ENCODE assay signal across 23 cellular contexts in the genomic region with DNA sequence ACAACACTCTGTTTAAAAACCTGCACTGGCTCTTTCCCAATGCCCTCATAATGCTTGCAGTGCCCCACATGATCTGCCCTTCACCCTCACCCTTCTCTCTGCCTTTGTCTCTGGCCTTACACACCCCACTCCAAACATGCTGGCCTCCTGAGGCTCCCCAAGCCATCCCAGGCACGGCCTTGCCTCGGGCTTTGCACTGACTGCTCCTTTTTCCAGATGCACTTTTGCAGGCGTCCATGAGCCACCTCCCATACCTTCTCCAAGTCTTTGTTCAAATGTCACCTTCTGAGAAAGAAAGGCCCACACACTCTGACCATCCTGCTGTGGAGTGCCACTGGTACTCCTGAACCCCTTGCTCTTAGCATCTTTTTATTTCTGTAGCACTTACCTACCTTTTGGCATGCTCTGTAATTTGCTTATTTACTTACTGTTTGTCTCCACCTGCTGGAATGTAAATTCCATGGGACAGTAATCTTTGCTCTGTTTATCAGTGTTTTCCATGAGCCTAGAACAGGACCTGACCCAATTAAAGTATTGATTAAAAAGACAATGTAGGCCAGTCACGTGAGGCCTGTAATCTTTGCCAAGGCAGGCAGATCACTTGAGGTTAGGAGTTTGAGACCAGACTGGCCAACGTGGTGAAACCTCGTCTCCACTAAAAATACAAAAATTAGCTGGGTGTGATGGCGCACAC. TPM values are rescaled to one million over a fixed set of nuclear protein-coding genes. Genes with fewer than 3 reads are reported as not detected.
A peak's percentile ranks its signal among the peaks of the same experiment; 100 is the strongest.
DNase-seq lines count a peak whose midpoint lies in the region; ATAC-seq, FAIRE-seq and TF ChIP-seq lines count a peak whose summit lies in the region.
"Had no signal": no experiment of that assay in that cellular context is flagged by ENCODE, and none has a peak within 500 bp of the region (broad histone marks: within the 10 kb centered on the region; RNA-seq: fewer than 3 reads in every experiment).

No MANE protein-coding gene starts in this region.

- peak; percentile 51 for TF ChIP-seq CTCF in foreskin keratinocyte (conservative IDR thresholded peaks at IDR 0.05)
- peak in 2 of 6 experiments; percentile 9 to 17 for TF ChIP-seq CTCF in adrenal gland (IDR thresholded peaks at IDR 0.05)

- intact Hi-C loops in adrenal gland (cut with DNase I) = no loop called here

- in situ Hi-C loops in SK-MEL-5 (cut with HindIII; ENCODE audit: low pct_unique_long_range_greater_than_20kb, low sequenced_read_pairs) = no loop called here

- H3K36me3 ChIP-seq in small intestine (ENCODE audit: control insufficient read depth in 2 of 2, insufficient read depth in 2 of 2, low read length in 2 of 2) (peaks cover 4 to 7% of the 10 kb centered on the region in 2 donors), adrenal gland (replicated peaks in 1 of 2) (no peaks in the 10 kb centered on the region), H7 (replicated peaks; ENCODE audit: control insufficient read depth, insufficient read depth, low read length) (no peaks in the 10 kb centered on the region; the same call in 1 of the 2 replicates)

- DNase-seq in NCI-H526 treated with DMSO at 0.1 percent for 48 hours (lab: John Stamatoyannopoulos, UW) (peak; percentile 9), NCI-H526 (lab: John Stamatoyannopoulos, UW) (no peak), SK-MEL-5 (ENCODE audit: low read depth, low spot score) (peak; percentile 14), foreskin keratinocyte (no peak), small intestine (peak; percentile 24), adrenal gland (no peak), H7 (no peak)
- DNase-seq: activated naive CD4-positive, alpha-beta T cell; anterior cingulate cortex; CD4-positive, CD25-positive, alpha-beta regulatory T cell; cerebellar nuclear complex; DMS79 treated with DMSO at 0.1 percent for 48 hours; GOT3; hypothalamus; mesendoderm; natural killer cell; NCI-H1417 had no signal

- WGBS in small intestine, 3 donors = 74 to 80% (median 79%) methylated on average over 7 of the region's 7 CpGs
- WGBS in adrenal gland, 4 donors = 72 to 88% (median 83%) methylated on average over 7 of the region's 7 CpGs

- ATAC-seq in foreskin keratinocyte (no peak), HG02885 (IDR thresholded peaks at IDR 0.05; ENCODE audit: poor library complexity, unreplicated experiment) (no peak)
- ATAC-seq: natural killer cell had no signal

- H3K4me3 ChIP-seq in small intestine (ENCODE audit: low read depth in 1 of 2, low read length in 2 of 2) = no peak overlapping the region
- H3K4me3 ChIP-seq in adrenal gland = no peak overlapping the region
- H3K4me3 ChIP-seq in H7 (ENCODE audit: insufficient read depth, low read depth, low read length) = no peak overlapping the region
- H3K4me3 ChIP-seq: tibial nerve had no signal

- H3K9me3 ChIP-seq in small intestine (ENCODE audit: control insufficient read depth, low read depth) (no peaks in the 10 kb centered on the region), adrenal gland (replicated peaks in 1 of 3) (no peaks in the 10 kb centered on the region)
- H3K9me3 ChIP-seq: tibial nerve had no signal

- TF ChIP-seq POLR2A in adrenal gland (IDR thresholded peaks at IDR 0.05) = no peak

- FAIRE-seq in small intestine (lab: Jason Lieb, UNC) = no peak
- FAIRE-seq: GM18507, keratinocyte had no signal

- H3K4me1 ChIP-seq in foreskin keratinocyte (no peaks in the 10 kb centered on the region), small intestine (ENCODE audit: control insufficient read depth in 2 of 2, insufficient read depth in 1 of 2, low read depth in 1 of 2, low read length in 1 of 2) (no peaks in the 10 kb centered on the region), adrenal gland (replicated peaks in 1 of 2) (no peaks in the 10 kb centered on the region)
- H3K4me1 ChIP-seq: tibial nerve had no signal

- H3K27me3 ChIP-seq in foreskin keratinocyte (no peaks in the 10 kb centered on the region), small intestine (ENCODE audit: control insufficient read depth in 2 of 2, insufficient read depth in 2 of 2, low read length in 2 of 2) (no peaks in the 10 kb centered on the region), adrenal gland (no peaks in the 10 kb centered on the region), H7 (ENCODE audit: control insufficient read depth, insufficient read depth, low read length) (no peaks in the 10 kb centered on the region)
- H3K27me3 ChIP-seq: tibial nerve had no signal

- H3K27ac ChIP-seq in foreskin keratinocyte = no peak overlapping the region
- H3K27ac ChIP-seq in small intestine (ENCODE audit: low read depth in 1 of 2, low read length in 1 of 2) = no peak overlapping the region
- no peak overlapping the region for H3K27ac ChIP-seq in adrenal gland
- H3K27ac ChIP-seq: tibial nerve had no signal

RNA-seq across cellular contexts. Expression of gene GFRA4, which starts 30.7 kb away (rescaled TPM):
- not detected in 2 replicates for total RNA-seq in SK-MEL-5 (2014; rRNA removed; shearing (Covaris generic))
- polyA plus RNA-seq in SK-MEL-5 (2015; cell fraction: cytosol; rRNA removed) = not detected in 2 replicates
- not detected in 2 replicates for polyA plus RNA-seq in SK-MEL-5 (2015; cell fraction: nucleus; rRNA removed)
- not detected in 2 replicates for total RNA-seq in foreskin keratinocyte
- not detected in 2 replicates for polyA plus RNA-seq in foreskin keratinocyte
- not detected for polyA plus RNA-seq in small intestine
- total RNA-seq in adrenal gland = not detected
- not detected for polyA plus RNA-seq in adrenal gland
- not detected in 2 replicates for total RNA-seq in H7 (2014; rRNA removed; shearing (Covaris generic))
- total RNA-seq: CD4-positive, CD25-positive, alpha-beta regulatory T cell; natural killer cell; pulmonary artery endothelial cell; RPMI7951; tibial nerve had no signal
- polyA plus RNA-seq: CD4-positive, CD25-positive, alpha-beta regulatory T cell; keratinocyte had no signal

RNA-seq across cellular contexts. Expression of gene ADAM33, which starts 49.4 kb away (rescaled TPM):
- total RNA-seq in SK-MEL-5 (2014; rRNA removed; shearing (Covaris generic)) = not detected in 2 replicates
- polyA plus RNA-seq in SK-MEL-5 (2015; cell fraction: cytosol; rRNA removed) = not detected in 2 replicates
- polyA plus RNA-seq in SK-MEL-5 (2015; cell fraction: nucleus; rRNA removed) = 0.10 TPM in 1 of 2 replicates, not detected in the other
- total RNA-seq in foreskin keratinocyte (not detected in 2 replicates), adrenal gland (1 to 10 TPM in 4 of 8 donors, under 1 TPM in 4; 0.42 to 7.9 (median 1.2) TPM)
- polyA plus RNA-seq in foreskin keratinocyte (not detected in 2 replicates), small intestine (10 to 100 TPM in 1 of 3 donors, under 1 TPM in 2; 0.22 to 10.9 (median 0.27) TPM), adrenal gland (10 to 100 TPM in 2 of 3 donors, under 1 TPM in 1; 0.84 to 65.0 (median 33.2) TPM)
- 3.3 and 5.5 TPM in 2 replicates for total RNA-seq in H7 (2014; rRNA removed; shearing (Covaris generic))
- total RNA-seq: CD4-positive, CD25-positive, alpha-beta regulatory T cell; natural killer cell; pulmonary artery endothelial cell had no signal
- polyA plus RNA-seq: CD4-positive, CD25-positive, alpha-beta regulatory T cell; keratinocyte had no signal

Comparison
In these comparisons a context has a peak if more than half of its experiments do, and no peak if none do; other contexts are left out.
1. DNase-seq: peak in NCI-H526 treated with DMSO at 0.1 percent for 48 hours (single experiment), SK-MEL-5 (single experiment) and small intestine (single experiment); none in NCI-H526 (0 of 2), foreskin keratinocyte (0 of 2), adrenal gland (0 of 7) and H7 (single experiment).